34 cellular contexts compared by ENCODE assay signal in genomic region chr19:17515408-17516149, GRCh38. TPM values are rescaled to one million over a fixed set of nuclear protein-coding genes. Genes with fewer than 3 reads are reported as not detected.
"Had no signal": no experiment of that assay in that cellular context is flagged by ENCODE, and none has a peak within 500 bp of the region (broad histone marks: within the 10 kb centered on the region; RNA-seq: fewer than 3 reads in every experiment).

No MANE protein-coding gene starts in this region.

- H3K9me3 Mint-ChIP-seq: activated T-cell treated with anti-CD3 and anti-CD28 coated beads, Interleukin-2, amount 50 U/mL, for 4 hours; stimulated activated effector memory CD8-positive, alpha-beta T cell treated with anti-CD3 and anti-CD28 coated beads, Interleukin-12 subunit alpha, Interleukin-12 subunit beta, amount 100 ng/mL, for 72 hours had no signal

- H3K9me3 ChIP-seq: gastrocnemius medialis, ovary had no signal

- H3K27me3 ChIP-seq: esophagus squamous epithelium, gastrocnemius medialis, neural progenitor cell, ovary, transverse colon, vagina had no signal

- H3K4me3 ChIP-seq: coronary artery, esophagus squamous epithelium, gastrocnemius medialis, neural progenitor cell, ovary, transverse colon, vagina had no signal

- H3K4me2 ChIP-seq: neural progenitor cell had no signal

- ATAC-seq: activated CD4-positive, alpha-beta T cell treated with anti-CD3 and anti-CD28 coated beads for 36 hours; activated T-cell treated with anti-CD3 and anti-CD28 coated beads, Interleukin-2, amount 50 U/mL, for 4 hours; gastrocnemius medialis; left colon; right cardiac atrium; stimulated activated effector memory CD8-positive, alpha-beta T cell treated with anti-CD3 and anti-CD28 coated beads, Interleukin-12 subunit alpha, Interleukin-12 subunit beta, amount 100 ng/mL, for 72 hours; WTC11 had no signal

- H3K27ac Mint-ChIP-seq: activated CD4-positive, alpha-beta T cell treated with anti-CD3 and anti-CD28 coated beads for 36 hours; activated naive CD8-positive, alpha-beta T cell treated with anti-CD3 and anti-CD28 coated beads for 36 hours; activated T-helper 2 cell treated with anti-CD3 and anti-CD28 coated beads, Interferon-gamma antibody, Interleukin-2, Interleukin-4, amounts not matched to agents 10 μg/mL and 5 μg/mL and 100 μg/mL, durations not matched to agents 14 hours and 24 hours and 36 hours; endodermal cell; neural progenitor cell; stimulated activated effector memory CD8-positive, alpha-beta T cell treated with anti-CD3 and anti-CD28 coated beads, Interleukin-12 subunit alpha, Interleukin-12 subunit beta, amount 100 ng/mL, for 72 hours; T-helper 1 cell treated with Interleukin-12 subunit alpha and Interleukin-12 subunit beta and Interleukin-4 antibody, amounts not matched to agents 30 μg/mL and 1 μg/mL, for 36 hours had no signal

- DNase-seq: activated CD4-positive, alpha-beta T cell treated with anti-CD3 and anti-CD28 coated beads for 36 hours; activated CD4-positive, alpha-beta T cell treated with anti-CD3 and anti-CD28 coated beads, Interleukin-2, amount 50 U/mL, for 4 hours; activated CD8-positive, alpha-beta memory T cell treated with anti-CD3 and anti-CD28 coated beads, Interleukin-2, amount 50 U/mL, for 48 hours; activated naive CD4-positive, alpha-beta T cell; activated naive CD8-positive, alpha-beta T cell treated with anti-CD3 and anti-CD28 coated beads for 36 hours; activated T-cell treated with anti-CD3 and anti-CD28 coated beads, Interleukin-2, amount 50 U/mL, for 4 hours; amniotic stem cell; cerebellar nuclear complex; endodermal cell; esophagus squamous epithelium; gastrocnemius medialis; head of caudate nucleus; left colon; mesenchymal stem cell; ovary; stimulated activated CD4-positive, alpha-beta T cell treated with anti-CD3 and anti-CD28 coated beads, Interleukin-1b, Interleukin-23, amount 100 ng/mL, for 48 hours; T1000; transverse colon had no signal

- FAIRE-seq: keratinocyte had no signal

- H3K27me3 Mint-ChIP-seq: activated CD4-positive, alpha-beta T cell treated with anti-CD3 and anti-CD28 coated beads for 36 hours; activated naive CD8-positive, alpha-beta T cell treated with anti-CD3 and anti-CD28 coated beads for 36 hours had no signal

- H2AFZ ChIP-seq: neural progenitor cell had no signal

- H3K36me3 ChIP-seq: ovary had no signal

- H3K4me3 Mint-ChIP-seq: activated CD4-positive, alpha-beta T cell treated with anti-CD3 and anti-CD28 coated beads for 36 hours; activated naive CD8-positive, alpha-beta T cell treated with anti-CD3 and anti-CD28 coated beads for 36 hours; activated T-cell treated with anti-CD3 and anti-CD28 coated beads, Interleukin-2, amount 50 U/mL, for 4 hours; endodermal cell; stimulated activated effector memory CD8-positive, alpha-beta T cell treated with anti-CD3 and anti-CD28 coated beads, Interleukin-12 subunit alpha, Interleukin-12 subunit beta, amount 100 ng/mL, for 72 hours; T-helper 1 cell treated with Interleukin-12 subunit alpha and Interleukin-12 subunit beta and Interleukin-4 antibody, amounts not matched to agents 30 μg/mL and 1 μg/mL, for 36 hours; WTC11 had no signal

- H3K9ac ChIP-seq: neural progenitor cell had no signal

- H3K27ac ChIP-seq: coronary artery, esophagus squamous epithelium, gastrocnemius medialis, neural progenitor cell, ovary, transverse colon, vagina had no signal

RNA-seq across cellular contexts. Expression of gene NXNL1, which starts 54.9 kb away (rescaled TPM):
- total RNA-seq: activated CD4-positive, alpha-beta T cell treated with anti-CD3 and anti-CD28 coated beads for 36 hours; activated CD8-positive, alpha-beta memory T cell treated with anti-CD3 and anti-CD28 coated beads for 36 hours; activated naive CD8-positive, alpha-beta T cell treated with anti-CD3 and anti-CD28 coated beads for 36 hours; activated T-cell treated with anti-CD3 and anti-CD28 coated beads, Interleukin-2, amount 50 U/mL, for 4 hours; activated T-helper 2 cell treated with anti-CD3 and anti-CD28 coated beads, Interferon-gamma antibody, Interleukin-2, Interleukin-4, amounts not matched to agents 10 μg/mL and 5 μg/mL and 100 μg/mL, durations not matched to agents 14 hours and 24 hours and 36 hours; bronchial epithelial cell; endodermal cell; esophagus squamous epithelium; gastrocnemius medialis; left colon; lower leg skin; mononuclear cell; ovary; pulmonary artery endothelial cell; skeletal muscle tissue; temporal lobe; transverse colon; vagina; WTC11 had no signal
- polyA plus RNA-seq: keratinocyte had no signal
